Comparison of ENCODE assay signal across 8 cellular contexts in the genomic region with DNA sequence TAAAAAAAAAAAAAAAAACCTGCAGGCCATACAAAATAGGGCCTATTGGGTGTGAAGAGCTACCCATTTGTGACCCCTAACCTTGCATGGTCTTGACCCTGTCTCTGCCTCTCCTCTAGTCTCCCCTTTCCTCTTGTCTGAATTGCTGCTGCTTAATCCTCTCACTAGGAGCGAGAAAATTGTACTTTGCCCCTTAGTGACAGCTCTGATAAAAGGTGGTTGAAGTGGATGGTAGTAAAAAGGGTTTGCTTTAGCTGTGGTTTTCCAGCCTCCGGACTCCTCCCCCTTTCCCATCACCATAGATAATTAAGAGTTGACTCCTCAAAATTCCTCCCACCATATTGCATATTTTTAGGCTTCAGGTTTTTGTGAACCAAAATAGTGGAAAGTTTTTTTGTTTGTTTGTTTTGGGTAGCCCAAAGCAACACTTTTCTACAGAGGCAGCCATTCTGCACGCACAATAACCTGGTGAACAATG. TPM values are rescaled to one million over a fixed set of nuclear protein-coding genes. Genes with fewer than 3 reads are reported as not detected.
DNase-seq lines count a peak whose midpoint lies in the region; ATAC-seq and TF ChIP-seq lines count a peak whose summit lies in the region.

No MANE protein-coding gene starts in this region.

- H4K20me1 ChIP-seq in SK-N-SH (ENCODE audit: insufficient read depth), result peaks cover 82% of the 10 kb centered on the region

- no peak overlapping the region for H2AFZ ChIP-seq in SK-N-SH (ENCODE audit: low read depth)

- no peaks in the 10 kb centered on the region for H3K9me3 ChIP-seq in SK-N-SH
- no peaks in the 10 kb centered on the region for H3K9me3 ChIP-seq in mucosa of rectum (ENCODE audit: control insufficient read depth in 2 of 2, low read length in 2 of 2)
- no peaks in the 10 kb centered on the region for H3K9me3 ChIP-seq in upper lobe of right lung

- no peak for TF ChIP-seq EP300 in SK-N-SH (IDR thresholded peaks at IDR 0.05; ENCODE audit: borderline replicate concordance in 1 of 2, low read depth in 1 of 2, low read length in 1 of 2)

- H3K4me3 ChIP-seq in SK-N-SH (ENCODE audit: low read depth in 2 of 2, low read length in 1 of 2) (no peak overlapping the region), dorsolateral prefrontal cortex (no peak overlapping the region), mucosa of rectum (ENCODE audit: low read length in 2 of 2) (no peak overlapping the region), upper lobe of right lung (no peak overlapping the region)

- peaks cover 49% of the 10 kb centered on the region for H3F3A ChIP-seq in SK-N-SH (replicated peaks; ENCODE audit: insufficient read depth)

- H3K27me3 ChIP-seq in SK-N-SH (ENCODE audit: insufficient read depth) (no peaks in the 10 kb centered on the region), dorsolateral prefrontal cortex (no peaks in the 10 kb centered on the region), mucosa of rectum (ENCODE audit: control insufficient read depth in 2 of 2, insufficient read depth in 2 of 2, low read length in 2 of 2) (no peaks in the 10 kb centered on the region), upper lobe of right lung (no peaks in the 10 kb centered on the region)

- H3K27ac ChIP-seq in SK-N-SH (ENCODE audit: low read depth in 2 of 2, low read length in 1 of 2) (peak overlapping the region; percentile 23 to 86; a peak in 2 of 4 replicates), dorsolateral prefrontal cortex (peak overlapping the region in 57 of 59 donors; percentile 11 to 96 (median 85)), mucosa of rectum (ENCODE audit: low read depth in 2 of 2, low read length in 2 of 2) (peak overlapping the region; percentile 60 to 65), upper lobe of right lung (peak overlapping the region; percentile 36)

- TF ChIP-seq RAD21 in SK-N-SH (IDR thresholded peaks at IDR 0.05; ENCODE audit: low read length), result no peak

- ATAC-seq in SK-N-SH treated with all-trans-retinoic acid at 6 μM for 48 hours, result no peak
- no peak for ATAC-seq in upper lobe of right lung

- H3K4me2 ChIP-seq in SK-N-SH, result no peak overlapping the region

- TF ChIP-seq CTCF in SK-N-SH (IDR thresholded peaks at IDR 0.05), result no peak
- TF ChIP-seq CTCF in dorsolateral prefrontal cortex (IDR thresholded peaks at IDR 0.05 in 54 of 56, conservative IDR thresholded peaks at IDR 0.05 in 2 of 56; ENCODE audit: low read depth in 1 of 56, partially characterized antibody in 56 of 56), result no peak
- no peak for TF ChIP-seq CTCF in upper lobe of right lung (IDR thresholded peaks at IDR 0.05)

- H3K9ac ChIP-seq in SK-N-SH (no peak overlapping the region), mucosa of rectum (ENCODE audit: low read depth in 1 of 2, low read length in 2 of 2) (peak overlapping the region in 1 of 2 donors; percentile 45)

- no peak for DNase-seq in SK-N-SH
- DNase-seq in dorsolateral prefrontal cortex, result no peak
- no peak for DNase-seq in upper lobe of right lung
- no peak for DNase-seq in NCI-H1092 treated with DMSO at 0.1 percent for 48 hours (lab: John Stamatoyannopoulos, UW)
- DNase-seq in activated CD4-positive, alpha-beta T cell treated with anti-CD3 and anti-CD28 coated beads, Interleukin-2, amount 50 U/mL, for 1 hour, result no peak
- no peak for DNase-seq in NCI-H2081 (lab: John Stamatoyannopoulos, UW)

- CTCF ChIA-PET in SK-N-SH (lab: Yijun Ruan, JAX), result interaction anchor here (1.0 kb wide), 2 partner anchors 22 to 36 kb away, joined by 3 read pairs; no protein-coding TSS in a partner anchor

- H3K9me2 ChIP-seq in SK-N-SH, result no peaks in the 10 kb centered on the region

- H3K36me3 ChIP-seq in SK-N-SH (replicated peaks in 1 of 2; ENCODE audit: control insufficient read depth in 1 of 2, insufficient read depth in 2 of 2, low read length in 1 of 2) (peaks cover 0 to 14% of the 10 kb centered on the region in 2 experiments), mucosa of rectum (ENCODE audit: control insufficient read depth in 2 of 2, insufficient read depth in 2 of 2, low read length in 2 of 2) (peaks cover 9 to 11% of the 10 kb centered on the region in 2 donors), upper lobe of right lung (no peaks in the 10 kb centered on the region)

- POLR2A ChIA-PET in SK-N-SH (lab: Yijun Ruan, JAX), result no interaction called here

- H3K4me1 ChIP-seq in SK-N-SH (ENCODE audit: control insufficient read depth in 1 of 2, insufficient read depth in 2 of 2, low read depth in 1 of 2, low read length in 1 of 2) (peaks cover 22 to 52% of the 10 kb centered on the region in 2 experiments), mucosa of rectum (ENCODE audit: control insufficient read depth in 2 of 2, insufficient read depth in 2 of 2, low read length in 2 of 2) (peaks cover 56 to 79% of the 10 kb centered on the region in 2 donors), upper lobe of right lung (peaks cover 86% of the 10 kb centered on the region)

- intact Hi-C loops in dorsolateral prefrontal cortex (cut with DNase I), result no loop called here
- intact Hi-C loops in upper lobe of right lung (cut with DNase I), result no loop called here

- peaks cover 97% of the 10 kb centered on the region for H3K79me2 ChIP-seq in SK-N-SH (ENCODE audit: insufficient read depth)

- WGBS in SK-N-SH (ENCODE audit: low lambda C conversion rate), result 77% methylated on average over 3 of the region's 3 CpGs

TF ChIP-seq in SK-N-SH, 30 proteins besides CTCF, POLR2A, EP300 and RAD21 (continues in another document):
- TF ChIP-seq, protein P1, sequence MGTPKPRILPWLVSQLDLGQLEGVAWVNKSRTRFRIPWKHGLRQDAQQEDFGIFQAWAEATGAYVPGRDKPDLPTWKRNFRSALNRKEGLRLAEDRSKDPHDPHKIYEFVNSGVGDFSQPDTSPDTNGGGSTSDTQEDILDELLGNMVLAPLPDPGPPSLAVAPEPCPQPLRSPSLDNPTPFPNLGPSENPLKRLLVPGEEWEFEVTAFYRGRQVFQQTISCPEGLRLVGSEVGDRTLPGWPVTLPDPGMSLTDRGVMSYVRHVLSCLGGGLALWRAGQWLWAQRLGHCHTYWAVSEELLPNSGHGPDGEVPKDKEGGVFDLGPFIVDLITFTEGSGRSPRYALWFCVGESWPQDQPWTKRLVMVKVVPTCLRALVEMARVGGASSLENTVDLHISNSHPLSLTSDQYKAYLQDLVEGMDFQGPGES (IDR thresholded peaks at IDR 0.05; ENCODE audit: low read depth, low read length), result no peak
- TF ChIP-seq, protein P2, sequence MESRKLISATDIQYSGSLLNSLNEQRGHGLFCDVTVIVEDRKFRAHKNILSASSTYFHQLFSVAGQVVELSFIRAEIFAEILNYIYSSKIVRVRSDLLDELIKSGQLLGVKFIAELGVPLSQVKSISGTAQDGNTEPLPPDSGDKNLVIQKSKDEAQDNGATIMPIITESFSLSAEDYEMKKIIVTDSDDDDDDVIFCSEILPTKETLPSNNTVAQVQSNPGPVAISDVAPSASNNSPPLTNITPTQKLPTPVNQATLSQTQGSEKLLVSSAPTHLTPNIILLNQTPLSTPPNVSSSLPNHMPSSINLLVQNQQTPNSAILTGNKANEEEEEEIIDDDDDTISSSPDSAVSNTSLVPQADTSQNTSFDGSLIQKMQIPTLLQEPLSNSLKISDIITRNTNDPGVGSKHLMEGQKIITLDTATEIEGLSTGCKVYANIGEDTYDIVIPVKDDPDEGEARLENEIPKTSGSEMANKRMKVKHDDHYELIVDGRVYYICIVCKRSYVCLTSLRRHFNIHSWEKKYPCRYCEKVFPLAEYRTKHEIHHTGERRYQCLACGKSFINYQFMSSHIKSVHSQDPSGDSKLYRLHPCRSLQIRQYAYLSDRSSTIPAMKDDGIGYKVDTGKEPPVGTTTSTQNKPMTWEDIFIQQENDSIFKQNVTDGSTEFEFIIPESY (IDR thresholded peaks at IDR 0.05; ENCODE audit: borderline replicate concordance, low read depth), result no peak
- TF ChIP-seq ELF1 (IDR thresholded peaks at IDR 0.05), result no peak

TF ChIP-seq in SK-N-SH treated with all-trans-retinoic acid at 6 μM for 48 hours, 23 proteins besides CTCF, POLR2A, EP300 and RAD21 (continues in another document):
- no peak for TF ChIP-seq ZFP3 (CRISPR knock-in tag; IDR thresholded peaks at IDR 0.05)
- TF ChIP-seq RARB (CRISPR knock-in tag; IDR thresholded peaks at IDR 0.05), result no peak
- TF ChIP-seq, protein P3, sequence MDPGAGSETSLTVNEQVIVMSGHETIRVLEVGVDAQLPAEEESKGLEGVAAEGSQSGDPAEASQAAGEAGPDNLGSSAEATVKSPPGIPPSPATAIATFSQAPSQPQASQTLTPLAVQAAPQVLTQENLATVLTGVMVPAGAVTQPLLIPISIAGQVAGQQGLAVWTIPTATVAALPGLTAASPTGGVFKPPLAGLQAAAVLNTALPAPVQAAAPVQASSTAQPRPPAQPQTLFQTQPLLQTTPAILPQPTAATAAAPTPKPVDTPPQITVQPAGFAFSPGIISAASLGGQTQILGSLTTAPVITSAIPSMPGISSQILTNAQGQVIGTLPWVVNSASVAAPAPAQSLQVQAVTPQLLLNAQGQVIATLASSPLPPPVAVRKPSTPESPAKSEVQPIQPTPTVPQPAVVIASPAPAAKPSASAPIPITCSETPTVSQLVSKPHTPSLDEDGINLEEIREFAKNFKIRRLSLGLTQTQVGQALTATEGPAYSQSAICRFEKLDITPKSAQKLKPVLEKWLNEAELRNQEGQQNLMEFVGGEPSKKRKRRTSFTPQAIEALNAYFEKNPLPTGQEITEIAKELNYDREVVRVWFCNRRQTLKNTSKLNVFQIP (CRISPR knock-in tag; IDR thresholded peaks at IDR 0.05; ENCODE audit: borderline replicate concordance, low read depth), result no peak
- no peak for TF ChIP-seq TCF4 (CRISPR knock-in tag; IDR thresholded peaks at IDR 0.05; ENCODE audit: borderline replicate concordance)
- TF ChIP-seq BACH2 (CRISPR knock-in tag; IDR thresholded peaks at IDR 0.05; ENCODE audit: borderline replicate concordance), result no peak

RNA-seq across cellular contexts. Expression of a gene that starts 23.5 kb away (rescaled TPM):
- 494 and 598 TPM in 2 replicates for polyA plus RNA-seq in SK-N-SH (2012; rRNA removed)
- 222 and 365 TPM in 2 replicates for polyA plus RNA-seq in SK-N-SH (2012; cell fraction: cytosol; rRNA removed)
- 687 and 951 TPM in 2 replicates for polyA plus RNA-seq in SK-N-SH (2012; cell fraction: nucleus; rRNA removed)
- total RNA-seq in dorsolateral prefrontal cortex, result 100 to 1,000 TPM; 271 to 539 (median 377) TPM
- 565 TPM for total RNA-seq in upper lobe of right lung

RNA-seq across cellular contexts. Expression of a gene that starts 52.0 kb away (rescaled TPM):
- 405 and 484 TPM in 2 replicates for polyA plus RNA-seq in SK-N-SH (2012; rRNA removed)
- polyA plus RNA-seq in SK-N-SH (2012; cell fraction: cytosol; rRNA removed), result 274 and 343 TPM in 2 replicates
- polyA plus RNA-seq in SK-N-SH (2012; cell fraction: nucleus; rRNA removed), result 285 and 487 TPM in 2 replicates
- total RNA-seq in dorsolateral prefrontal cortex (100 to 1,000 TPM; 165 to 292 (median 241) TPM), upper lobe of right lung (215 TPM)

RNA-seq across cellular contexts. Expression of a gene that starts 53.2 kb away (rescaled TPM):
- polyA plus RNA-seq in SK-N-SH (2012; rRNA removed), result 0.31 and 0.37 TPM in 2 replicates
- polyA plus RNA-seq in SK-N-SH (2012; cell fraction: cytosol; rRNA removed), result 0.10 and 0.20 TPM in 2 replicates
- polyA plus RNA-seq in SK-N-SH (2012; cell fraction: nucleus; rRNA removed), result 2.8 TPM in 2 replicates
- total RNA-seq in dorsolateral prefrontal cortex, result 10 to 100 TPM in 10 of 120 experiments, 1 to 10 TPM in 110; 1.2 to 14.7 (median 5.4) TPM
- 12.1 TPM for total RNA-seq in upper lobe of right lung
